Comparison of ENCODE assay signal across 9 cellular contexts in genomic region chr1:156591181-156591431, GRCh38. TPM values are rescaled to one million over a fixed set of nuclear protein-coding genes. Genes with fewer than 3 reads are reported as not detected.
DNase-seq lines count a peak whose midpoint lies in the region; ATAC-seq and TF ChIP-seq lines count a peak whose summit lies in the region.
"Had no signal": no experiment of that assay in that cellular context is flagged by ENCODE, and none has a peak within 500 bp of the region (broad histone marks: within the 10 kb centered on the region; RNA-seq: fewer than 3 reads in every experiment).

No MANE protein-coding gene starts in this region.

- ATAC-seq in GM18517 (IDR thresholded peaks at IDR 0.05; ENCODE audit: unreplicated experiment), result peak; percentile 19

- H3K4me2 ChIP-seq in parathyroid adenoma (ENCODE audit: low read length), result peak overlapping the region; percentile 92

- no peaks in the 10 kb centered on the region for H3K9me3 Mint-ChIP-seq in endodermal cell

- H3K9ac ChIP-seq in endodermal cell (ENCODE audit: extremely low read depth, low read length, poor library complexity, severe bottlenecking) (peak overlapping the region; percentile 33), parathyroid adenoma (no peak overlapping the region)

- H3K79me2 ChIP-seq in parathyroid adenoma, result no peaks in the 10 kb centered on the region

- no peaks in the 10 kb centered on the region for H3K9me3 ChIP-seq in endodermal cell (ENCODE audit: control insufficient read depth, low read length)
- no peaks in the 10 kb centered on the region for H3K9me3 ChIP-seq in parathyroid adenoma (ENCODE audit: control insufficient read depth, low read length)

- H3K27ac ChIP-seq in endodermal cell (ENCODE audit: low read depth, low read length) (no peak overlapping the region), parathyroid adenoma (peak overlapping the region; percentile 74)

- peak overlapping the region; percentile 83 for H2AFZ ChIP-seq in parathyroid adenoma

- no peaks in the 10 kb centered on the region for H3K4me1 ChIP-seq in endodermal cell (ENCODE audit: control insufficient read depth, insufficient read depth, low read length)
- H3K4me1 ChIP-seq in parathyroid adenoma, result peaks cover 4% of the 10 kb centered on the region

- H3K4me3 Mint-ChIP-seq in endodermal cell, result peak overlapping the region; percentile 75

- H3K27me3 Mint-ChIP-seq in endodermal cell (ENCODE audit: insufficient read depth), result peaks cover 1% of the 10 kb centered on the region

- H3K27ac Mint-ChIP-seq in endodermal cell, result peak overlapping the region; percentile 92

- H3K36me3 ChIP-seq in endodermal cell (ENCODE audit: control insufficient read depth, insufficient read depth, low read length), result peaks cover 21% of the 10 kb centered on the region
- no peaks in the 10 kb centered on the region for H3K36me3 ChIP-seq in parathyroid adenoma (ENCODE audit: control insufficient read depth, insufficient read depth, low read length)

- TF ChIP-seq CTCF in endodermal cell (conservative IDR thresholded peaks at IDR 0.05) (no peak), parathyroid adenoma (IDR thresholded peaks at IDR 0.05) (no peak)

- DNase-seq in NCI-H510A treated with DMSO at 0.1 percent for 48 hours (lab: John Stamatoyannopoulos, UW), result peak; percentile 91
- no peak for DNase-seq in endodermal cell
- DNase-seq in SW 1271 (lab: John Stamatoyannopoulos, UW), result no peak
- no peak for DNase-seq in activated CD4-positive, alpha-beta T cell treated with anti-CD3 and anti-CD28 coated beads for 4 hours
- no peak for DNase-seq in kidney tubule cell (ENCODE audit: low spot score)
- no peak for DNase-seq in NCI-H524 (lab: John Stamatoyannopoulos, UW)

- no peaks in the 10 kb centered on the region for H3K27me3 ChIP-seq in endodermal cell (ENCODE audit: control insufficient read depth, insufficient read depth, low read length, poor library complexity, severe bottlenecking)
- H3K27me3 ChIP-seq in parathyroid adenoma (ENCODE audit: control insufficient read depth, insufficient read depth, low read length), result no peaks in the 10 kb centered on the region

- 40 to 41% methylated on average over 4 to 6 of the region's 6 CpGs for WGBS in endodermal cell (ENCODE audit: insufficient coverage in 1 of 2, insufficient read length in 1 of 2), 2 experiments

- peak overlapping the region; percentile 86 for H3K4me3 ChIP-seq in endodermal cell (ENCODE audit: low read length)
- peak overlapping the region; percentile 83 for H3K4me3 ChIP-seq in parathyroid adenoma (ENCODE audit: low read depth, low read length)

- peaks cover 5% of the 10 kb centered on the region for H3K4me1 Mint-ChIP-seq in endodermal cell

- peaks cover 21% of the 10 kb centered on the region for H3K36me3 Mint-ChIP-seq in endodermal cell (ENCODE audit: low read depth)

RNA-seq across cellular contexts. Expression of gene NAXE, which starts 0.5 kb away (rescaled TPM):
- total RNA-seq in endodermal cell, result 100 to 1,000 TPM in 1 of 2 donors, 10 to 100 TPM in 1; 96.0 to 129 TPM
- 72.2 TPM for polyA plus RNA-seq in endodermal cell (2013, experiment 1 of 2)
- 60.4 TPM for polyA plus RNA-seq in endodermal cell (2013, experiment 2 of 2)

RNA-seq across cellular contexts. Expression of gene GPATCH4, which starts 10.2 kb away (rescaled TPM):
- total RNA-seq in endodermal cell, result 10 to 100 TPM; 23.0 to 34.4 TPM
- 19.7 TPM for polyA plus RNA-seq in endodermal cell (2013, experiment 1 of 2)
- polyA plus RNA-seq in endodermal cell (2013, experiment 2 of 2), result 17.4 TPM

RNA-seq across cellular contexts. Expression of gene TTC24, which starts 11.6 kb away (rescaled TPM):
- not detected for total RNA-seq in endodermal cell
- not detected for polyA plus RNA-seq in endodermal cell (2013, experiment 1 of 2)
- not detected for polyA plus RNA-seq in endodermal cell (2013, experiment 2 of 2)
- total RNA-seq: SK-MEL-5 had no signal

RNA-seq across cellular contexts. Expression of gene IQGAP3, which starts 18.7 kb away (rescaled TPM):
- total RNA-seq in endodermal cell, result 10 to 100 TPM; 28.6 to 36.9 TPM
- polyA plus RNA-seq in endodermal cell (2013, experiment 1 of 2), result 28.9 TPM
- 28.9 TPM for polyA plus RNA-seq in endodermal cell (2013, experiment 2 of 2)

RNA-seq across cellular contexts. Expression of gene HAPLN2, which starts 28.1 kb away (rescaled TPM):
- total RNA-seq in endodermal cell, result 1 to 10 TPM in 1 of 2 donors, under 1 TPM in 1; 0.42 to 2.8 TPM
- 0.82 TPM for polyA plus RNA-seq in endodermal cell (2013, experiment 1 of 2)
- 0.54 TPM for polyA plus RNA-seq in endodermal cell (2013, experiment 2 of 2)
- total RNA-seq: SK-MEL-5 had no signal
